ENCODE assay signal across 8 cellular contexts in genomic region chr10:69123747-69124557, GRCh38. TPM values are rescaled to one million over a fixed set of nuclear protein-coding genes. Genes with fewer than 3 reads are reported as not detected.
DNase-seq lines count a peak whose midpoint lies in the region; ATAC-seq and TF ChIP-seq lines count a peak whose summit lies in the region.

Gene VPS26A, plus strand, starts transcription at chr10:69124178. Its CDS starts 100 bp downstream, at chr10:69124278.

- no peak for TF ChIP-seq CTCF in left lung (IDR thresholded peaks at IDR 0.05)

- H3K27me3 Mint-ChIP-seq in dendritic cell treated with granulocyte-macrophage colony-stimulating factor and Interleukin-4, amounts not matched to agents 40 ng/mL and 50 ng/mL, for 4 days, result no peaks in the 10 kb centered on the region

- H3K36me3 Mint-ChIP-seq in dendritic cell treated with granulocyte-macrophage colony-stimulating factor and Interleukin-4, amounts not matched to agents 40 ng/mL and 50 ng/mL, for 4 days (ENCODE audit: low read depth), result peaks cover 9% of the 10 kb centered on the region

- peak within 1 kb of the TSS; percentile 99 to 100 for H3K27ac ChIP-seq in left lung

- intact Hi-C loops in dendritic cell treated with granulocyte-macrophage colony-stimulating factor and Interleukin-4, amounts not matched to agents 40 ng/mL and 50 ng/mL, for 4 days (cut with micrococcal nuclease), result loop anchor here (1.0 to 5.0 kb wide), 3 partner anchors 55 to 167 kb away; partner anchors contain the start of genes DDX21 and KIFBP
- intact Hi-C loops in left lung (cut with DNase I), result no loop called here

- peaks cover 0 to 37% of the 10 kb centered on the region in 2 donors for H3K4me1 ChIP-seq in left lung

- H3K36me3 ChIP-seq in left lung, result no peaks in the 10 kb centered on the region

- H3K4me1 Mint-ChIP-seq in dendritic cell treated with granulocyte-macrophage colony-stimulating factor and Interleukin-4, amounts not matched to agents 40 ng/mL and 50 ng/mL, for 4 days (ENCODE audit: low read depth), result peaks cover 15% of the 10 kb centered on the region

- H3K4me3 Mint-ChIP-seq in dendritic cell treated with granulocyte-macrophage colony-stimulating factor and Interleukin-4, amounts not matched to agents 40 ng/mL and 50 ng/mL, for 4 days, result peak within 1 kb of the TSS; percentile 93

- peak within 1 kb of the TSS; percentile 93 to 97 for H3K4me3 ChIP-seq in left lung

- no peaks in the 10 kb centered on the region for H3K9me3 ChIP-seq in left lung

- H3K9me3 Mint-ChIP-seq in dendritic cell treated with granulocyte-macrophage colony-stimulating factor and Interleukin-4, amounts not matched to agents 40 ng/mL and 50 ng/mL, for 4 days, result no peaks in the 10 kb centered on the region

- peak within 1 kb of the TSS; percentile 99 for H3K27ac Mint-ChIP-seq in dendritic cell treated with granulocyte-macrophage colony-stimulating factor and Interleukin-4, amounts not matched to agents 40 ng/mL and 50 ng/mL, for 4 days

- peak; percentile 99 for DNase-seq in CD1c-positive myeloid dendritic cell (ENCODE audit: extremely low spot score)
- peak; percentile 79 for DNase-seq in NCI-H748 treated with DMSO at 0.1 percent for 48 hours (lab: John Stamatoyannopoulos, UW)
- peak; percentile 97 to 98 for DNase-seq in activated CD4-positive, alpha-beta T cell treated with anti-CD3 and anti-CD28 coated beads, Interleukin-2, amount 50 U/mL, for 24 hours (ENCODE audit: low read depth in 1 of 2, low spot score in 1 of 2)
- DNase-seq in left lung, result peak; percentile 100
- DNase-seq in stimulated activated CD4-positive, alpha-beta T cell treated with anti-CD3 and anti-CD28 coated beads, Interleukin-2, amount 100 ng/mL, for 48 hours, result peak; percentile 99

- H3K27me3 ChIP-seq in left lung, result no peaks in the 10 kb centered on the region

- ATAC-seq in GM19395 (IDR thresholded peaks at IDR 0.05; ENCODE audit: unreplicated experiment) (peak; percentile 82), HG03565 (IDR thresholded peaks at IDR 0.05; ENCODE audit: unreplicated experiment) (peak; percentile 70), left lung (peak; percentile 98)

RNA-seq across cellular contexts. Expression of gene VPS26A, which starts in this region (rescaled TPM):
- total RNA-seq in left lung, result 10 to 100 TPM; 50.6 to 60.7 TPM

Comparison
In these comparisons a context has a peak if more than half of its experiments do, and no peak if none do; other contexts are left out.
1. Peak in every context shown above with its lines: DNase-seq, ATAC-seq, H3K4me3 ChIP-seq and H3K27ac ChIP-seq.